Comparison of ENCODE assay signal across 12 cellular contexts in the genomic region with DNA sequence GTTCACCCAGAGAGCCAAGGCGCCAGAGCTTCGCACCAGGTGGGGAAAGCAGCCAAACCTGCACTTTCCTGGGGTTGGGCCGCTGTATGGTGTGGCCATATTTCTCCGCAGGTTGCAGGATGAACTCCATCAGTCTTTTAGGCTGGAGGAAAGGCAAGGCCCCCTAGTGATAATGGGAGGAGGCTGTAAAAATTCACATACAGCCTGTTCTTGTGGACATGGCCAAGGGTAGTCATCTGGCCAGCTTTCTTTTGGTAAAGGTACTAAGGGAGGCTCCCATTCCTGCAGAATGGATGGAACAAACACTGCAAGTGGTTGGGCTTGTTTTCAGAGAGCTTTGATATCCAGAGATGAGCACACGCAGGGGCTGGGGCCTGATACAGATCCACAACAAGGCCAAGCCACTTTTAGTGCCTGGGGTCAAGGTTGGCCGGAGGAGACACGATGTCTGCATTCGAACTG. TPM values are rescaled to one million over a fixed set of nuclear protein-coding genes. Genes with fewer than 3 reads are reported as not detected.
DNase-seq lines count a peak whose midpoint lies in the region; ATAC-seq and TF ChIP-seq lines count a peak whose summit lies in the region.
"Had no signal": no experiment of that assay in that cellular context is flagged by ENCODE, and none has a peak within 500 bp of the region (broad histone marks: within the 10 kb centered on the region; RNA-seq: fewer than 3 reads in every experiment).

No MANE protein-coding gene starts in this region.

- intact Hi-C loops in ascending aorta (cut with DNase I): loop anchor here (5.0 kb wide), 1 partner anchor 80 kb away; no protein-coding TSS in a partner anchor

- H3K4me3 ChIP-seq in H7 (ENCODE audit: insufficient read depth, low read depth, low read length) (no peak overlapping the region), ascending aorta (peak overlapping the region; percentile 18 to 57), skeletal muscle satellite cell (ENCODE audit: low read length) (peak overlapping the region; percentile 44)

- peak overlapping the region; percentile 92 to 97 for H3K27ac ChIP-seq in ascending aorta

- H3K27ac Mint-ChIP-seq in immature natural killer cell: peak overlapping the region in 1 of 6 donors; percentile 28
- H3K27ac Mint-ChIP-seq: T-cell had no signal

- peaks cover 0 to 4% (median 0%) of the 10 kb centered on the region in 3 donors for H3K36me3 Mint-ChIP-seq in immature natural killer cell
- H3K36me3 Mint-ChIP-seq: T-cell had no signal

- peak; percentile 57 for DNase-seq in H7
- no peak for DNase-seq in ascending aorta (ENCODE audit: low spot score in 2 of 2)
- no peak for DNase-seq in immature natural killer cell
- no peak for DNase-seq in anterior cingulate cortex (lab: John Stamatoyannopoulos, UW)
- DNase-seq in NCI-H2081 (lab: John Stamatoyannopoulos, UW): no peak
- no peak for DNase-seq in stimulated activated CD4-positive, alpha-beta T cell treated with anti-CD3 and anti-CD28 coated beads, Interleukin-4, amount 100 ng/mL, for 24 hours
- DNase-seq: Caco-2, NCI-H1092 treated with DMSO at 0.1 percent for 48 hours, T-cell had no signal

- H3K9me3 ChIP-seq in ascending aorta (no peaks in the 10 kb centered on the region), skeletal muscle satellite cell (replicated peaks; ENCODE audit: low read length) (no peaks in the 10 kb centered on the region)
- H3K9me3 ChIP-seq: Caco-2 had no signal

- peak overlapping the region; percentile 78 for H3K9ac ChIP-seq in skeletal muscle satellite cell (ENCODE audit: low read depth, low read length)

- H3K36me3 ChIP-seq in H7 (replicated peaks; ENCODE audit: control insufficient read depth, insufficient read depth, low read length): no peaks in the 10 kb centered on the region
- H3K36me3 ChIP-seq in ascending aorta: no peaks in the 10 kb centered on the region
- no peaks in the 10 kb centered on the region for H3K36me3 ChIP-seq in skeletal muscle satellite cell (ENCODE audit: insufficient read depth, low read length)

- no peak for ATAC-seq in HG02852 (IDR thresholded peaks at IDR 0.05; ENCODE audit: unreplicated experiment)
- ATAC-seq: T-cell had no signal

- peak overlapping the region; percentile 74 for H3K4me2 ChIP-seq in skeletal muscle satellite cell (ENCODE audit: low read length)

- TF ChIP-seq CTCF in ascending aorta (IDR thresholded peaks at IDR 0.05): no peak

- peak overlapping the region; percentile 66 to 86 (median 80) for H3K4me3 Mint-ChIP-seq in immature natural killer cell

- no peaks in the 10 kb centered on the region for H3K9me3 Mint-ChIP-seq in immature natural killer cell
- H3K9me3 Mint-ChIP-seq: T-cell had no signal

- H3K4me1 ChIP-seq in ascending aorta: peaks cover 16 to 29% of the 10 kb centered on the region in 2 donors
- H3K4me1 ChIP-seq in skeletal muscle satellite cell (ENCODE audit: control insufficient read depth, insufficient read depth, low read length): peaks cover 24% of the 10 kb centered on the region

- H3K4me1 Mint-ChIP-seq in immature natural killer cell: peaks cover 31 to 36% of the 10 kb centered on the region in 2 donors

- no peaks in the 10 kb centered on the region for H3K27me3 ChIP-seq in H7 (ENCODE audit: control insufficient read depth, insufficient read depth, low read length)
- H3K27me3 ChIP-seq in ascending aorta: no peaks in the 10 kb centered on the region
- H3K27me3 ChIP-seq in skeletal muscle satellite cell (ENCODE audit: control insufficient read depth, insufficient read depth, low read length): no peaks in the 10 kb centered on the region

- peaks cover 17 to 18% (median 18%) of the 10 kb centered on the region in 3 donors for H3K27me3 Mint-ChIP-seq in immature natural killer cell (ENCODE audit: low read depth in 3 of 3)

RNA-seq across cellular contexts. Expression of a gene that starts 29.6 kb away (rescaled TPM):
- not detected in 2 replicates for total RNA-seq in H7 (2014; rRNA removed; shearing (Covaris generic))
- total RNA-seq in ascending aorta: not detected
- polyA plus RNA-seq in immature natural killer cell: not detected
- not detected in 2 replicates for total RNA-seq in skeletal muscle satellite cell (2012; rRNA removed)
- total RNA-seq: Caco-2, esophagus mucosa, T-cell had no signal

RNA-seq across cellular contexts. Expression of a gene that starts 40.8 kb away (rescaled TPM):
- 1.8 and 2.4 TPM in 2 replicates for total RNA-seq in H7 (2014; rRNA removed; shearing (Covaris generic))
- 10.7 TPM for total RNA-seq in ascending aorta
- not detected for polyA plus RNA-seq in immature natural killer cell
- 2.5 and 3.7 TPM in 2 replicates for total RNA-seq in skeletal muscle satellite cell (2012; rRNA removed)
